ENCODE assay signal across 10 cellular contexts in the genomic region with DNA sequence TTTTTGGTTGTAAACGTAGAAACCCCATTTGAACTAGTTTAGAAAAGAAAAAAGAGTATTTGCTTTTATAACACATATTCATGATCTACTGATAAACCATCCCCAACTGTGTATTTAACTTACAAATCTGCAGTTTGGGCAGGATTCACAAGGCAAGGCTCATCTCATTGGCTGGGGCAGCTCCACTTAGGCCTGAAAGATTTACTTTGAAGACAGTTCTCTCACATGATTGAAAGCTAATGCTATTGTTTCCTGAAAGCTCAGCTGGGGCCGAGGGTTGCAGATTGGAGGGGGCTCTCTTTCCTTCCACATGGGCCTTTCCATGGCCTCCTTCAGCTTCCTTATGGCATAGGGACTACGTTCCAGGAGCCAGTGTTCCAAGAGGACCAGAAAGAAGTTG.
A peak's percentile ranks its signal among the peaks of the same experiment; 100 is the strongest.
DNase-seq lines count a peak whose midpoint lies in the region; ATAC-seq and TF ChIP-seq lines count a peak whose summit lies in the region.
"Had no signal": no experiment of that assay in that cellular context is flagged by ENCODE, and none has a peak within 500 bp of the region (broad histone marks: within the 10 kb centered on the region; RNA-seq: fewer than 3 reads in every experiment).

No MANE protein-coding gene starts in this region.

- 0 out of 2 replicates have a peak overlapping the region, but pooled peaks have one; percentile 28 for H3K9ac ChIP-seq in BLaER1

- H4K20me1 ChIP-seq in BLaER1: no peaks in the 10 kb centered on the region

- H3K36me3 ChIP-seq in BLaER1: peaks cover 27% of the 10 kb centered on the region
- H3K36me3 ChIP-seq: tibial nerve had no signal

- ATAC-seq in GM19351 (IDR thresholded peaks at IDR 0.05; ENCODE audit: unreplicated experiment) (peak; percentile 35), HG03378 (IDR thresholded peaks at IDR 0.05; ENCODE audit: unreplicated experiment) (peak; percentile 29), HG03159 (IDR thresholded peaks at IDR 0.05; ENCODE audit: unreplicated experiment) (no peak)

- CTCF ChIA-PET in GM10248 (lab: Yijun Ruan, JAX): interaction anchor here (1.0 to 8.5 kb wide), 4 partner anchors 15 to 46 kb away, joined by 3 to 77 read pairs (median 4); no protein-coding TSS in a partner anchor

- POLR2A ChIA-PET in GM10248 (lab: Yijun Ruan, JAX): no interaction called here

- peak overlapping the region; percentile 17; the same call in 1 of the 2 replicates for H3K4me3 ChIP-seq in BLaER1

- TF ChIP-seq CTCF in GM10248 (IDR thresholded peaks at IDR 0.05; ENCODE audit: control extremely low read depth, extremely low read depth, low read depth, missing control alignments): no peak

- peak overlapping the region; percentile 72 for H3K4me2 ChIP-seq in BLaER1

- H3K9me3 ChIP-seq in BLaER1: peaks cover 24% of the 10 kb centered on the region

- H3K27me3 ChIP-seq in BLaER1: no peaks in the 10 kb centered on the region
- H3K27me3 ChIP-seq: tibial nerve had no signal

- H3K4me1 ChIP-seq in BLaER1: peaks cover 13% of the 10 kb centered on the region
- H3K4me1 ChIP-seq: tibial nerve had no signal

- DNase-seq in central memory CD4-positive, alpha-beta T cell: peak; percentile 12
- no peak for DNase-seq in NOMO-1 treated with dmso at 0.1 percent for 144 hours (lab: John Stamatoyannopoulos, UW; ENCODE audit: unreplicated experiment)
- DNase-seq in GM10248 (ENCODE audit: extremely low spot score): no peak
- DNase-seq in stimulated activated CD4-positive, alpha-beta T cell treated with anti-CD3 and anti-CD28 coated beads, Interleukin-4, amount 100 ng/mL, for 1 hour: no peak
- DNase-seq: NCI-H1417 treated with DMSO at 0.1 percent for 48 hours had no signal

- peak overlapping the region; percentile 65 for H3K27ac ChIP-seq in BLaER1
